ENCODE assay signal across 8 cellular contexts in genomic region chr1:961132-961652, GRCh38. TPM values are rescaled to one million over a fixed set of nuclear protein-coding genes. Genes with fewer than 3 reads are reported as not detected.
A peak's percentile ranks its signal among the peaks of the same experiment; 100 is the strongest.
DNase-seq lines count a peak whose midpoint lies in the region; ATAC-seq, FAIRE-seq and TF ChIP-seq lines count a peak whose summit lies in the region.

No MANE protein-coding gene starts in this region.

- H3K9ac ChIP-seq in astrocyte (ENCODE audit: low read length), result peak overlapping the region; percentile 63

- no peaks in the 10 kb centered on the region for H3K9me3 Mint-ChIP-seq in stimulated activated naive CD8-positive, alpha-beta T cell treated with anti-CD3 and anti-CD28 coated beads, Interleukin-15, Interleukin-2, amounts not matched to agents 100 ng/mL and 50 ng/mL, for 24 hours
- H3K9me3 Mint-ChIP-seq in astrocyte (ENCODE audit: unreplicated experiment), result no peaks in the 10 kb centered on the region
- H3K9me3 Mint-ChIP-seq in memory B cell, result no peaks in the 10 kb centered on the region

- H3K36me3 ChIP-seq in astrocyte (ENCODE audit: insufficient read depth, low read length) (peaks cover 8% of the 10 kb centered on the region), aorta (ENCODE audit: control insufficient read depth in 1 of 2, insufficient read depth in 2 of 2, low read length in 1 of 2) (no peaks in the 10 kb centered on the region)

- H3K9me3 ChIP-seq in astrocyte (ENCODE audit: insufficient read depth, low read depth, low read length), result no peaks in the 10 kb centered on the region
- H3K9me3 ChIP-seq in aorta (ENCODE audit: control insufficient read depth, low read length), result no peaks in the 10 kb centered on the region

- H3K4me3 ChIP-seq in astrocyte (ENCODE audit: insufficient read depth, low read depth, low read length) (peak overlapping the region; percentile 49), aorta (ENCODE audit: low read length in 2 of 2) (peak overlapping the region; percentile 83 to 86)

- WGBS in aorta, 2 donors, result 34 to 37% methylated on average over 46 to 54 of the region's 54 CpGs

- H3K27me3 Mint-ChIP-seq in stimulated activated naive CD8-positive, alpha-beta T cell treated with anti-CD3 and anti-CD28 coated beads, Interleukin-15, Interleukin-2, amounts not matched to agents 100 ng/mL and 50 ng/mL, for 24 hours, result no peaks in the 10 kb centered on the region
- no peaks in the 10 kb centered on the region for H3K27me3 Mint-ChIP-seq in astrocyte (ENCODE audit: low read depth, unreplicated experiment)
- H3K27me3 Mint-ChIP-seq in memory B cell, result no peaks in the 10 kb centered on the region

- no peak overlapping the region for H3K27ac Mint-ChIP-seq in stimulated activated naive CD8-positive, alpha-beta T cell treated with anti-CD3 and anti-CD28 coated beads, Interleukin-15, Interleukin-2, amounts not matched to agents 100 ng/mL and 50 ng/mL, for 24 hours
- H3K27ac Mint-ChIP-seq in astrocyte (ENCODE audit: unreplicated experiment), result peak overlapping the region; percentile 18
- H3K27ac Mint-ChIP-seq in memory B cell, result no peak overlapping the region

- peaks cover 26% of the 10 kb centered on the region for H4K20me1 ChIP-seq in astrocyte (ENCODE audit: insufficient read depth, low read length)

- H3K27ac ChIP-seq in astrocyte (ENCODE audit: low read depth, low read length) (no peak overlapping the region), aorta (ENCODE audit: low read depth in 1 of 2, low read length in 2 of 2) (no peak overlapping the region)

- H3K4me1 Mint-ChIP-seq in stimulated activated naive CD8-positive, alpha-beta T cell treated with anti-CD3 and anti-CD28 coated beads, Interleukin-15, Interleukin-2, amounts not matched to agents 100 ng/mL and 50 ng/mL, for 24 hours (ENCODE audit: low read depth), result peaks cover 31% of the 10 kb centered on the region
- H3K4me1 Mint-ChIP-seq in astrocyte (ENCODE audit: low read depth, unreplicated experiment) (peaks cover 7% of the 10 kb centered on the region), memory B cell (peaks cover 14% of the 10 kb centered on the region)

- H3K4me2 ChIP-seq in astrocyte (ENCODE audit: low read length), result peak overlapping the region; percentile 100

- H3K27me3 ChIP-seq in astrocyte (ENCODE audit: insufficient read depth, low read length) (no peaks in the 10 kb centered on the region), aorta (ENCODE audit: control insufficient read depth in 1 of 2, insufficient read depth in 2 of 2, low read length in 1 of 2) (no peaks in the 10 kb centered on the region)

- peaks cover 35% of the 10 kb centered on the region for H3K79me2 ChIP-seq in astrocyte (ENCODE audit: insufficient read depth, low read length)

- no peak for DNase-seq in stimulated activated naive CD8-positive, alpha-beta T cell treated with anti-CD3 and anti-CD28 coated beads, Interleukin-15, Interleukin-2, amounts not matched to agents 100 U/mL and 50 U/mL, for 24 hours
- DNase-seq in astrocyte (ENCODE audit: low read depth) (no peak), memory B cell (ENCODE audit: low spot score in 2 of 2) (no peak), aorta (no peak), NCI-H774 (lab: John Stamatoyannopoulos, UW) (no peak), SK-N-DZ (ENCODE audit: low spot score) (no peak)

- H3K36me3 Mint-ChIP-seq in stimulated activated naive CD8-positive, alpha-beta T cell treated with anti-CD3 and anti-CD28 coated beads, Interleukin-15, Interleukin-2, amounts not matched to agents 100 ng/mL and 50 ng/mL, for 24 hours (ENCODE audit: low read depth), result peaks cover 18% of the 10 kb centered on the region
- H3K36me3 Mint-ChIP-seq in astrocyte (ENCODE audit: low read depth, unreplicated experiment), result peaks cover 6% of the 10 kb centered on the region
- peaks cover 11% of the 10 kb centered on the region for H3K36me3 Mint-ChIP-seq in memory B cell

- intact Hi-C loops in aorta (cut with DNase I), result no loop called here

- FAIRE-seq in astrocyte (lab: Jason Lieb, UNC), result no peak

- H3K4me3 Mint-ChIP-seq in stimulated activated naive CD8-positive, alpha-beta T cell treated with anti-CD3 and anti-CD28 coated beads, Interleukin-15, Interleukin-2, amounts not matched to agents 100 ng/mL and 50 ng/mL, for 24 hours, result peak overlapping the region; percentile 70
- H3K4me3 Mint-ChIP-seq in astrocyte (ENCODE audit: unreplicated experiment) (no peak overlapping the region), memory B cell (peak overlapping the region; percentile 80)

- no peak for ATAC-seq in stimulated activated naive CD8-positive, alpha-beta T cell treated with anti-CD3 and anti-CD28 coated beads, Interleukin-15, Interleukin-2, amounts not matched to agents 100 U/mL and 50 U/mL, for 24 hours
- ATAC-seq in memory B cell (ENCODE audit: low read depth) (no peak), aorta (ENCODE audit: low FRiP score) (no peak), HG03342 (IDR thresholded peaks at IDR 0.05; ENCODE audit: unreplicated experiment) (no peak)

- no peak overlapping the region for H2AFZ ChIP-seq in astrocyte (ENCODE audit: low read depth, low read length)

- H3K4me1 ChIP-seq in astrocyte (ENCODE audit: insufficient read depth, low read length), result peaks cover 10% of the 10 kb centered on the region
- H3K4me1 ChIP-seq in aorta (ENCODE audit: control insufficient read depth in 1 of 2, insufficient read depth in 2 of 2, low read length in 2 of 2), result no peaks in the 10 kb centered on the region

- no peak for TF ChIP-seq CTCF in astrocyte (IDR thresholded peaks at IDR 0.05; ENCODE audit: insufficient read depth, low read depth, low read length)

RNA-seq across cellular contexts. Expression of gene KLHL17, which starts 0.8 kb away (rescaled TPM):
- total RNA-seq in astrocyte (25.6 and 25.9 TPM in 2 replicates), aorta (10 to 100 TPM; 10.0 to 19.9 TPM)
- 10 to 100 TPM in 1 of 2 donors, 1 to 10 TPM in 1; 2.8 to 40.5 TPM for polyA plus RNA-seq in aorta
- polyA plus RNA-seq in SK-N-DZ (2014; cell fraction: cytosol; rRNA removed), result 17.9 and 35.0 TPM in 2 replicates
- 656 and 724 TPM in 2 replicates for polyA plus RNA-seq in SK-N-DZ (2014; cell fraction: nucleus; rRNA removed)

RNA-seq across cellular contexts. Expression of gene NOC2L, which starts 2.1 kb away (rescaled TPM):
- 83.7 and 91.4 TPM in 2 replicates for total RNA-seq in astrocyte
- 10 to 100 TPM; 35.8 to 41.4 TPM for total RNA-seq in aorta
- polyA plus RNA-seq in aorta, result 10 to 100 TPM; 17.3 to 55.5 TPM
- polyA plus RNA-seq in SK-N-DZ (2014; cell fraction: cytosol; rRNA removed), result 118 and 119 TPM in 2 replicates
- polyA plus RNA-seq in SK-N-DZ (2014; cell fraction: nucleus; rRNA removed), result 98.3 and 122 TPM in 2 replicates

RNA-seq across cellular contexts. Expression of gene PLEKHN1, which starts 5.1 kb away (rescaled TPM):
- total RNA-seq in astrocyte (2.1 and 2.4 TPM in 2 replicates), aorta (1 to 10 TPM in 1 of 2 donors, under 1 TPM in 1; 0.52 to 1.2 TPM)
- under 1 TPM; 0.13 to 0.61 TPM for polyA plus RNA-seq in aorta
- 0.06 TPM in 1 of 2 replicates, not detected in the other for polyA plus RNA-seq in SK-N-DZ (2014; cell fraction: cytosol; rRNA removed)
- 0.08 and 0.60 TPM in 2 replicates for polyA plus RNA-seq in SK-N-DZ (2014; cell fraction: nucleus; rRNA removed)

RNA-seq across cellular contexts. Expression of gene PERM1, which starts 20.7 kb away (rescaled TPM):
- total RNA-seq in astrocyte (0.20 TPM in 1 of 2 replicates, not detected in the other), aorta (under 1 TPM; 0.42 to 0.49 TPM)
- 1 to 10 TPM in 1 of 2 donors, under 1 TPM in 1; 0.50 to 1.5 TPM for polyA plus RNA-seq in aorta
- polyA plus RNA-seq in SK-N-DZ (2014; cell fraction: cytosol; rRNA removed), result 0.35 TPM in 1 of 2 replicates, not detected in the other
- 0.62 TPM in 1 of 2 replicates, not detected in the other for polyA plus RNA-seq in SK-N-DZ (2014; cell fraction: nucleus; rRNA removed)

RNA-seq across cellular contexts. Expression of gene SAMD11, which starts 37.5 kb away (rescaled TPM):
- total RNA-seq in astrocyte (6.0 and 9.5 TPM in 2 replicates), aorta (10 to 100 TPM; 30.1 to 44.3 TPM)
- polyA plus RNA-seq in aorta, result 1 to 10 TPM; 2.6 to 7.2 TPM
- 123 and 149 TPM in 2 replicates for polyA plus RNA-seq in SK-N-DZ (2014; cell fraction: cytosol; rRNA removed)
- 494 and 564 TPM in 2 replicates for polyA plus RNA-seq in SK-N-DZ (2014; cell fraction: nucleus; rRNA removed)
